ENCODE assay signal across 1 cellular context in genomic region chr7:24741691-24742639, GRCh38.
TF ChIP-seq lines count a peak whose summit lies in the region.

No MANE protein-coding gene starts in this region.

TF ChIP-seq in A549, 52 proteins besides CTCF, POLR2A, EP300 and RAD21 (continued from another document):
- TF ChIP-seq, protein P1, sequence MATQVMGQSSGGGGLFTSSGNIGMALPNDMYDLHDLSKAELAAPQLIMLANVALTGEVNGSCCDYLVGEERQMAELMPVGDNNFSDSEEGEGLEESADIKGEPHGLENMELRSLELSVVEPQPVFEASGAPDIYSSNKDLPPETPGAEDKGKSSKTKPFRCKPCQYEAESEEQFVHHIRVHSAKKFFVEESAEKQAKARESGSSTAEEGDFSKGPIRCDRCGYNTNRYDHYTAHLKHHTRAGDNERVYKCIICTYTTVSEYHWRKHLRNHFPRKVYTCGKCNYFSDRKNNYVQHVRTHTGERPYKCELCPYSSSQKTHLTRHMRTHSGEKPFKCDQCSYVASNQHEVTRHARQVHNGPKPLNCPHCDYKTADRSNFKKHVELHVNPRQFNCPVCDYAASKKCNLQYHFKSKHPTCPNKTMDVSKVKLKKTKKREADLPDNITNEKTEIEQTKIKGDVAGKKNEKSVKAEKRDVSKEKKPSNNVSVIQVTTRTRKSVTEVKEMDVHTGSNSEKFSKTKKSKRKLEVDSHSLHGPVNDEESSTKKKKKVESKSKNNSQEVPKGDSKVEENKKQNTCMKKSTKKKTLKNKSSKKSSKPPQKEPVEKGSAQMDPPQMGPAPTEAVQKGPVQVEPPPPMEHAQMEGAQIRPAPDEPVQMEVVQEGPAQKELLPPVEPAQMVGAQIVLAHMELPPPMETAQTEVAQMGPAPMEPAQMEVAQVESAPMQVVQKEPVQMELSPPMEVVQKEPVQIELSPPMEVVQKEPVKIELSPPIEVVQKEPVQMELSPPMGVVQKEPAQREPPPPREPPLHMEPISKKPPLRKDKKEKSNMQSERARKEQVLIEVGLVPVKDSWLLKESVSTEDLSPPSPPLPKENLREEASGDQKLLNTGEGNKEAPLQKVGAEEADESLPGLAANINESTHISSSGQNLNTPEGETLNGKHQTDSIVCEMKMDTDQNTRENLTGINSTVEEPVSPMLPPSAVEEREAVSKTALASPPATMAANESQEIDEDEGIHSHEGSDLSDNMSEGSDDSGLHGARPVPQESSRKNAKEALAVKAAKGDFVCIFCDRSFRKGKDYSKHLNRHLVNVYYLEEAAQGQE (IDR thresholded peaks at IDR 0.05) = no peak
TF ChIP-seq in A549: peak in this region for 10.
